Comparison of ENCODE assay signal across 1 cellular context in genomic region chr2:37552339-37552738, GRCh38.
TF ChIP-seq lines count a peak whose summit lies in the region.

No MANE protein-coding gene starts in this region.

TF ChIP-seq in SK-N-SH, 30 proteins besides CTCF, POLR2A, EP300 and RAD21 (continued from another document):
- TF ChIP-seq USF1 (IDR thresholded peaks at IDR 0.05; ENCODE audit: borderline replicate concordance, low read depth) (no peak), GATA2 (CRISPR knock-in tag; IDR thresholded peaks at IDR 0.05) (peak; percentile 12; the same call in 1 of the 2 replicates), FOSL2 (IDR thresholded peaks at IDR 0.05; ENCODE audit: borderline replicate concordance, low read depth) (0 out of 2 replicates have a peak, but pooled peaks have one; percentile 4), FOXJ3 (CRISPR knock-in tag; IDR thresholded peaks at IDR 0.05) (no peak), TEAD4 (IDR thresholded peaks at IDR 0.05; ENCODE audit: borderline replicate concordance, insufficient read depth) (no peak), MAX (IDR thresholded peaks at IDR 0.05; ENCODE audit: low read depth) (no peak)
TF ChIP-seq in SK-N-SH: peak in this region for 2.
